Comparison of ENCODE assay signal across 28 cellular contexts in the genomic region with DNA sequence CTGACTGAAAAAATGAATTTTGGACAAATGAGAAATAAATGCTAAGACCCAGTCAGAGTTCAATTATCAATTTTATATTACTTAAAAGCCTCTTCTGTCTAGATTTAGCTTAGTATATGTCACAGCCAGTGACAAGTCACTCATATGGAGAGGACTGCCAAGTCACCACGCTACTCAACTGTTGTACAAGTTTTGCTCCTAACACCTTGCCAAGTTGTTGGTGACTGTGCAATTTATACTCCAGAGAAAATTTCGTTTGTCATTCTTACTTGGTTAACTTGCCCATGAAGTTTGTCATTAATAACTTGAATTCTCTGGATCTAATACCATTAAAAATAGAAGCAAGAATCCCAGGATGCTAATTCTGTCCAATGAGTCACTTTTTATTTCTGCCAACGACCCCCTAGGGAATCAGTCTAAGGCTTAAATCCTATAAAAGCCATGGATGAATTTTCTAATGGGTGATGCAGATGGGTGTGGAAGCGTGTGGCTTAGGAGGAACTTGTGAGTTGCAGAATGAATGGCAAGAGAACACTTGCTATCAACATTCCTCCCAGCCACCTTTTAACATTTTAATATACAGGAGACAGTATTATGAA. TPM values are rescaled to one million over a fixed set of nuclear protein-coding genes. Genes with fewer than 3 reads are reported as not detected.
DNase-seq lines count a peak whose midpoint lies in the region; ATAC-seq, FAIRE-seq and TF ChIP-seq lines count a peak whose summit lies in the region.
"Had no signal": no experiment of that assay in that cellular context is flagged by ENCODE, and none has a peak within 500 bp of the region (broad histone marks: within the 10 kb centered on the region; RNA-seq: fewer than 3 reads in every experiment).

No MANE protein-coding gene starts in this region.

- POLR2A ChIA-PET in K562 (lab: Yijun Ruan, JAX), result no interaction called here

- no TSS peak for BruUV-seq in K562 (replicated peaks; lab: Mats Ljungman, UMichigan)

- H3K36me3 ChIP-seq in K562 (ENCODE audit: control insufficient read depth, insufficient read depth, low read length), result no peaks in the 10 kb centered on the region
- H3K36me3 ChIP-seq in mesenchymal stem cell (ENCODE audit: control insufficient read depth in 1 of 2, insufficient read depth in 2 of 2, low read depth in 1 of 2, low read length in 2 of 2), result no peaks in the 10 kb centered on the region
- H3K36me3 ChIP-seq: heart right ventricle, stomach, tibial nerve had no signal

- H3K79me1 ChIP-seq in mesenchymal stem cell (replicated peaks; ENCODE audit: low read length, poor library complexity, severe bottlenecking), result no peaks in the 10 kb centered on the region

- no peaks in the 10 kb centered on the region for H3K27me3 Mint-ChIP-seq in activated CD4-positive, alpha-beta T cell treated with anti-CD3 and anti-CD28 coated beads, Interleukin-2, amount 10 ng/mL, durations not matched to agents 24 days and 14 days
- no peaks in the 10 kb centered on the region for H3K27me3 Mint-ChIP-seq in activated naive CD4-positive, alpha-beta T cell treated with anti-CD3 and anti-CD28 coated beads, Interleukin-2, amount 10 ng/mL, durations not matched to agents 7 days and 5 days
- H3K27me3 Mint-ChIP-seq: activated CD4-positive, alpha-beta memory T cell treated with anti-CD3 and anti-CD28 coated beads, Interleukin-2, amount 10 ng/mL, durations not matched to agents 7 days and 5 days; CD4-positive, alpha-beta T cell had no signal

- H4K91ac ChIP-seq in mesenchymal stem cell (ENCODE audit: low read length), result no peak overlapping the region

- no peak overlapping the region for H3K4me2 ChIP-seq in K562 (ENCODE audit: insufficient read depth, low read length)
- H3K4me2 ChIP-seq in mesenchymal stem cell (ENCODE audit: low read length, poor library complexity, severe bottlenecking), result no peak overlapping the region

- H3K4ac ChIP-seq in mesenchymal stem cell (ENCODE audit: low read depth in 1 of 2, low read length in 2 of 2), result no peak overlapping the region

- no peak overlapping the region for H2AK5ac ChIP-seq in mesenchymal stem cell (ENCODE audit: low read length, severe bottlenecking)

- H2BK12ac ChIP-seq in mesenchymal stem cell (ENCODE audit: low read length in 2 of 2), result no peak overlapping the region

- TF ChIP-seq POLR2A in K562 (conservative IDR thresholded peaks at IDR 0.05), result no peak

- DNase-seq in Right ventricle myocardium superior, result no peak
- no peak for DNase-seq in cardiac septum (ENCODE audit: low spot score)
- peak in 1 of 4 experiments; percentile 14 for DNase-seq in K562 (ENCODE audit: extremely low read depth in 1 of 4, low spot score in 3 of 4)
- peak; percentile 10 for DNase-seq in mesenchymal stem cell
- DNase-seq in smooth muscle cell of the brain vasculature (ENCODE audit: low read depth, low spot score), result peak; percentile 3
- DNase-seq in activated CD4-positive, alpha-beta T cell treated with anti-CD3 and anti-CD28 coated beads, Interleukin-2, amount 10 ng/mL, durations not matched to agents 24 days and 14 days, result no peak
- DNase-seq in NK-92 (lab: John Stamatoyannopoulos, UW; ENCODE audit: unreplicated experiment), result no peak
- DNase-seq in activated naive CD4-positive, alpha-beta T cell treated with anti-CD3 and anti-CD28 coated beads, Interleukin-2, amount 10 ng/mL, durations not matched to agents 7 days and 5 days, result no peak
- DNase-seq: activated CD4-positive, alpha-beta memory T cell treated with anti-CD3 and anti-CD28 coated beads, Interleukin-2, amount 10 ng/mL, durations not matched to agents 7 days and 5 days; activated gamma-delta T cell; activated T-cell treated with anti-CD3 and anti-CD28 coated beads for 4 hours; AML-193; CD4-positive, alpha-beta T cell; cerebellar nuclear complex; dorsolateral prefrontal cortex; heart right ventricle; Kasumi-1; NCI-H187 treated with DMSO at 0.1 percent for 48 hours; NCI-H526; stimulated activated CD4-positive, alpha-beta T cell treated with anti-CD3 and anti-CD28 coated beads, Interleukin-1b, Interleukin-23, amount 100 ng/mL, for 48 hours; stimulated activated CD8-positive, alpha-beta memory T cell treated with anti-CD3 and anti-CD28 coated beads, Interleukin-4, amount 100 ng/mL, for 48 hours; stomach; T-helper 1 cell had no signal

- TF ChIP-seq CTCF in K562 (IDR thresholded peaks at IDR 0.05 in 2 of 3, conservative IDR thresholded peaks at IDR 0.05 in 1 of 3; ENCODE audit: insufficient read depth in 2 of 3, low read depth in 1 of 3, low read length in 3 of 3), result no peak

- H2BK5ac ChIP-seq in mesenchymal stem cell (ENCODE audit: low read depth, low read length, poor library complexity, severe bottlenecking), result no peak overlapping the region

- 12% methylated on average over 4 of the region's 4 CpGs for WGBS in K562 (ENCODE audit: insufficient coverage, low coverage, missing lambda C conversion rate)
- 96% methylated on average over 2 of the region's 4 CpGs for WGBS in mesenchymal stem cell

- intact Hi-C loops in Right ventricle myocardium superior (cut with DNase I), result no loop called here
- intact Hi-C loops in cardiac septum (cut with DNase I), result loop anchor here (5.0 kb wide), 1 partner anchor 33 kb away; a partner anchor contains a TSS
- intact Hi-C loops in K562 (cut with micrococcal nuclease), result no loop called here
- intact Hi-C loops in activated CD4-positive, alpha-beta T cell treated with anti-CD3 and anti-CD28 coated beads, Interleukin-2, amount 10 ng/mL, durations not matched to agents 24 days and 14 days (cut with micrococcal nuclease), result no loop called here

- H2AFZ ChIP-seq in K562 (ENCODE audit: low read depth, low read length) (no peak overlapping the region; the same call in 1 of the 2 replicates), mesenchymal stem cell (ENCODE audit: low read depth, low read length) (no peak overlapping the region)

- no peak overlapping the region for H3K18ac ChIP-seq in mesenchymal stem cell (ENCODE audit: low read depth in 1 of 2, low read length in 2 of 2)

- H3K4me1 ChIP-seq in K562 (replicated peaks in 1 of 2; ENCODE audit: control insufficient read depth in 2 of 2, insufficient read depth in 2 of 2, low read length in 2 of 2) (no peaks in the 10 kb centered on the region), mesenchymal stem cell (ENCODE audit: control insufficient read depth, insufficient read depth, low read depth, low read length) (no peaks in the 10 kb centered on the region)

- H3K27ac ChIP-seq in K562 (ENCODE audit: extremely low read depth, low read depth, low read length) (peak overlapping the region; percentile 24; the same call in 1 of the 3 replicates), mesenchymal stem cell (ENCODE audit: low read length, poor library complexity, severe bottlenecking) (no peak overlapping the region)
- H3K27ac ChIP-seq: 22Rv1, dorsolateral prefrontal cortex, heart right ventricle, skin epidermis, stomach, tibial nerve had no signal

- H3K9me1 ChIP-seq in K562 (ENCODE audit: control insufficient read depth, insufficient read depth, low read length), result no peaks in the 10 kb centered on the region

- no peaks in the 10 kb centered on the region for H3K4me1 Mint-ChIP-seq in activated CD4-positive, alpha-beta T cell treated with anti-CD3 and anti-CD28 coated beads, Interleukin-2, amount 10 ng/mL, durations not matched to agents 24 days and 14 days
- H3K4me1 Mint-ChIP-seq in activated naive CD4-positive, alpha-beta T cell treated with anti-CD3 and anti-CD28 coated beads, Interleukin-2, amount 10 ng/mL, durations not matched to agents 7 days and 5 days, result no peaks in the 10 kb centered on the region
- H3K4me1 Mint-ChIP-seq: activated CD4-positive, alpha-beta memory T cell treated with anti-CD3 and anti-CD28 coated beads, Interleukin-2, amount 10 ng/mL, durations not matched to agents 7 days and 5 days had no signal

- no peaks in the 10 kb centered on the region for H3K27me3 ChIP-seq in K562 (ENCODE audit: control insufficient read depth in 2 of 2, insufficient read depth in 2 of 2, low read length in 2 of 2)
- no peaks in the 10 kb centered on the region for H3K27me3 ChIP-seq in mesenchymal stem cell (ENCODE audit: control insufficient read depth in 1 of 2, insufficient read depth in 1 of 2, low read length in 2 of 2)
- H3K27me3 ChIP-seq: dorsolateral prefrontal cortex, heart right ventricle, stomach, tibial nerve had no signal

- FAIRE-seq in K562 (lab: Jason Lieb, UNC), result no peak
- FAIRE-seq: GM12891, H1 had no signal

- no peaks in the 10 kb centered on the region for H3K79me2 ChIP-seq in K562 (ENCODE audit: control insufficient read depth, insufficient read depth, low read length)

- no peak overlapping the region for H3K23ac ChIP-seq in mesenchymal stem cell (ENCODE audit: low read length in 2 of 2)

- ATAC-seq in Right ventricle myocardium superior (ENCODE audit: poor library complexity) (peak; percentile 73), K562 (peak; percentile 68; the same call in 2 of the 3 replicates)

- no peak overlapping the region for H4K8ac ChIP-seq in mesenchymal stem cell (ENCODE audit: low read length)

- no peaks in the 10 kb centered on the region for H4K20me1 ChIP-seq in K562 (replicated peaks; ENCODE audit: control insufficient read depth, insufficient read depth, low read length)

- H3K9me3 Mint-ChIP-seq in activated CD4-positive, alpha-beta T cell treated with anti-CD3 and anti-CD28 coated beads, Interleukin-2, amount 10 ng/mL, durations not matched to agents 24 days and 14 days, result no peaks in the 10 kb centered on the region
- H3K9me3 Mint-ChIP-seq in activated naive CD4-positive, alpha-beta T cell treated with anti-CD3 and anti-CD28 coated beads, Interleukin-2, amount 10 ng/mL, durations not matched to agents 7 days and 5 days, result no peaks in the 10 kb centered on the region
- H3K9me3 Mint-ChIP-seq: activated CD4-positive, alpha-beta memory T cell treated with anti-CD3 and anti-CD28 coated beads, Interleukin-2, amount 10 ng/mL, durations not matched to agents 7 days and 5 days; CD4-positive, alpha-beta T cell had no signal

- no peak overlapping the region for H3K9ac ChIP-seq in K562 (ENCODE audit: insufficient read depth in 1 of 2, low read depth in 2 of 2, low read length in 2 of 2)
- no peak overlapping the region for H3K9ac ChIP-seq in mesenchymal stem cell (ENCODE audit: low read length)

- CTCF ChIA-PET in K562 (lab: Yijun Ruan, JAX; ENCODE audit: low intra/inter-chr PET ratio), result no interaction called here
- CTCF ChIA-PET in activated naive CD4-positive, alpha-beta T cell treated with anti-CD3 and anti-CD28 coated beads, Interleukin-2, amount 10 ng/mL, durations not matched to agents 7 days and 5 days (lab: Charles Lee), result no interaction called here

- in situ Hi-C loops in K562 (cut with MboI), result no loop called here

- H2BK120ac ChIP-seq in mesenchymal stem cell (ENCODE audit: low read depth, low read length), result no peak overlapping the region

- no peak overlapping the region for H3K4me3 ChIP-seq in K562
- H3K4me3 ChIP-seq in mesenchymal stem cell (ENCODE audit: insufficient read depth in 1 of 2, low read depth in 1 of 2, low read length in 2 of 2), result no peak overlapping the region
- H3K4me3 ChIP-seq: dorsolateral prefrontal cortex, heart right ventricle, skin epidermis, stomach, tibial nerve had no signal

- H2BK15ac ChIP-seq in mesenchymal stem cell (ENCODE audit: low read depth, poor library complexity, severe bottlenecking), result no peak overlapping the region

- H3K14ac ChIP-seq in mesenchymal stem cell (ENCODE audit: low read length in 2 of 2), result no peak overlapping the region

- H3K4me3 Mint-ChIP-seq in activated CD4-positive, alpha-beta T cell treated with anti-CD3 and anti-CD28 coated beads, Interleukin-2, amount 10 ng/mL, durations not matched to agents 24 days and 14 days, result no peak overlapping the region
- H3K4me3 Mint-ChIP-seq in activated naive CD4-positive, alpha-beta T cell treated with anti-CD3 and anti-CD28 coated beads, Interleukin-2, amount 10 ng/mL, durations not matched to agents 7 days and 5 days, result no peak overlapping the region
- H3K4me3 Mint-ChIP-seq: activated CD4-positive, alpha-beta memory T cell treated with anti-CD3 and anti-CD28 coated beads, Interleukin-2, amount 10 ng/mL, durations not matched to agents 7 days and 5 days; CD4-positive, alpha-beta T cell had no signal

- no peak overlapping the region for H3K27ac Mint-ChIP-seq in activated CD4-positive, alpha-beta T cell treated with anti-CD3 and anti-CD28 coated beads, Interleukin-2, amount 10 ng/mL, durations not matched to agents 24 days and 14 days
- H3K27ac Mint-ChIP-seq in activated naive CD4-positive, alpha-beta T cell treated with anti-CD3 and anti-CD28 coated beads, Interleukin-2, amount 10 ng/mL, durations not matched to agents 7 days and 5 days, result no peak overlapping the region
- H3K27ac Mint-ChIP-seq: activated CD4-positive, alpha-beta memory T cell treated with anti-CD3 and anti-CD28 coated beads, Interleukin-2, amount 10 ng/mL, durations not matched to agents 7 days and 5 days; CD4-positive, alpha-beta T cell had no signal

- no peaks in the 10 kb centered on the region for H3K9me3 ChIP-seq in K562 (replicated peaks; ENCODE audit: control insufficient read depth, insufficient read depth, low read depth, low read length)
- H3K9me3 ChIP-seq in mesenchymal stem cell (ENCODE audit: control insufficient read depth, low read length), result no peaks in the 10 kb centered on the region
- H3K9me3 ChIP-seq: heart right ventricle, stomach, tibial nerve had no signal

- no peak for TF ChIP-seq RAD21 in K562 (CRISPR knock-in tag; conservative IDR thresholded peaks at IDR 0.05 in 1 of 2, IDR thresholded peaks at IDR 0.05 in 1 of 2)

- TF ChIP-seq EP300 in K562 (IDR thresholded peaks at IDR 0.05; ENCODE audit: low read length), result no peak

- H3K36me3 Mint-ChIP-seq in activated CD4-positive, alpha-beta T cell treated with anti-CD3 and anti-CD28 coated beads, Interleukin-2, amount 10 ng/mL, durations not matched to agents 24 days and 14 days (ENCODE audit: low read depth), result no peaks in the 10 kb centered on the region
- H3K36me3 Mint-ChIP-seq in activated naive CD4-positive, alpha-beta T cell treated with anti-CD3 and anti-CD28 coated beads, Interleukin-2, amount 10 ng/mL, durations not matched to agents 7 days and 5 days, result no peaks in the 10 kb centered on the region

RNA-seq across cellular contexts. Expression of a gene that starts 30.4 kb away (rescaled TPM):
- total RNA-seq in Right ventricle myocardium superior, result 12.8 TPM
- 15.6 TPM for total RNA-seq in cardiac septum
- 6.6 and 33.3 TPM in 2 replicates for total RNA-seq in K562 (2011; cell fraction: chromatin; rRNA removed; ENCODE audit: low replicate concordance)
- 3.3 and 6.4 TPM in 2 replicates for total RNA-seq in K562 (2011; cell fraction: nucleolus; rRNA removed)
- total RNA-seq in K562 (2011; cell fraction: nucleoplasm; rRNA removed), result 13.1 and 22.1 TPM in 2 replicates
- total RNA-seq in K562 (2014; rRNA removed), result 5.5 and 5.9 TPM in 2 replicates
- 9.4 and 10.0 TPM in 2 replicates for total RNA-seq in K562 (2014; rRNA removed; fragmentation: Illumina TruSeq; extraction: Trizol)
- total RNA-seq in K562 (2015; rRNA removed; fragmentation: Illumina TruSeq; extraction: Trizol), result 6.7 and 7.1 TPM in 2 replicates
- total RNA-seq in K562 (2021), result 11.1 and 11.8 TPM in 2 replicates
- 9.0 and 12.8 TPM in 2 replicates for polyA plus RNA-seq in K562 (2011; rRNA removed)
- 1.8 and 4.4 TPM in 2 replicates for polyA plus RNA-seq in K562 (2011; cell fraction: cytosol; rRNA removed)
- polyA plus RNA-seq in K562 (2011; cell fraction: nucleus; rRNA removed), result 4.8 and 6.1 TPM in 2 replicates
- 6.8 and 7.8 TPM in 2 replicates for polyA plus RNA-seq in K562 (2012)
- 9.6 and 10.0 TPM in 2 replicates for polyA plus RNA-seq in K562 (2014; fragmentation: Illumina TruSeq; extraction: Trizol)
- 1 to 10 TPM; 3.6 to 3.7 TPM for polyA plus RNA-seq in K562 (2014; fragmentation: Nextera tagmentation; extraction: Ambion mirVana)
- 6.7 and 7.1 TPM in 2 replicates for polyA plus RNA-seq in K562 (2014; rRNA removed)
- polyA minus RNA-seq in K562 (2011; rRNA and poly(A)+ RNA removed), result 27.3 and 27.8 TPM in 2 replicates
- 5.6 and 7.0 TPM in 2 replicates for polyA minus RNA-seq in K562 (2011; cell fraction: cytosol; rRNA and poly(A)+ RNA removed)
- polyA minus RNA-seq in K562 (2011; cell fraction: nucleus; rRNA and poly(A)+ RNA removed), result 13.2 and 24.0 TPM in 2 replicates
- polyA plus RNA-seq in mesenchymal stem cell (2013, experiment 1 of 2), result 4.9 TPM
- 5.1 TPM for polyA plus RNA-seq in mesenchymal stem cell (2013, experiment 2 of 2)
- 6.3 and 6.6 TPM in 2 replicates for total RNA-seq in activated CD4-positive, alpha-beta T cell treated with anti-CD3 and anti-CD28 coated beads, Interleukin-2, amount 10 ng/mL, durations not matched to agents 24 days and 14 days

Comparison
In these comparisons a context has a peak if more than half of its experiments do, and no peak if none do; other contexts are left out.
1. DNase-seq: peak in mesenchymal stem cell (single experiment) and smooth muscle cell of the brain vasculature (single experiment); none in Right ventricle myocardium superior (single experiment), cardiac septum (single experiment), activated CD4-positive, alpha-beta T cell treated with anti-CD3 and anti-CD28 coated beads, Interleukin-2, amount 10 ng/mL, durations not matched to agents 24 days and 14 days (single experiment), NK-92 (single experiment) and activated naive CD4-positive, alpha-beta T cell treated with anti-CD3 and anti-CD28 coated beads, Interleukin-2, amount 10 ng/mL, durations not matched to agents 7 days and 5 days (single experiment).